Comparison of ENCODE assay signal across 15 cellular contexts in the genomic region with DNA sequence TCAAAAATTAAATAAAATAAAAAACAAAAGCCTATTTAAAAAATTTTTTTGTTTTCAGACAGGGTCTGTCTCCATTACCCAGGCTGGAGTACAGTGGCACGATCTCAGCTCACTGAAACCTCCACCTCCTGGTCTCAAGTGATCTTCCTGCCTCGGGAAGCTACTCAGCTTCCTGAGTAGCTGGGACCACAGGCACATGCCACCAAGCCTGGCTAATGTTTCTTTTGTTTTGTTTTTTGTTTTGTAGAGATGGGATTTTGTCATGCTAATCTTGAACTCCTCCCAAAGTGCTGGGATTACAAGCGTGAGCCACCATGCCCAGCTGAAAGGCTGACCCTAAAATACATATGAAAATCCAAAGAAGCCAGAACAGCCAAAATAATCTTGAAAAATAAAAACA. TPM values are rescaled to one million over a fixed set of nuclear protein-coding genes. Genes with fewer than 3 reads are reported as not detected.
DNase-seq lines count a peak whose midpoint lies in the region; ATAC-seq and TF ChIP-seq lines count a peak whose summit lies in the region.
"Had no signal": no experiment of that assay in that cellular context is flagged by ENCODE, and none has a peak within 500 bp of the region (broad histone marks: within the 10 kb centered on the region; RNA-seq: fewer than 3 reads in every experiment).

No MANE protein-coding gene starts in this region.

- H3K9ac ChIP-seq in NT2/D1 (ENCODE audit: insufficient read length, low read depth) = no peak overlapping the region

- no peaks in the 10 kb centered on the region for H3K9me2 ChIP-seq in GM23338 (ENCODE audit: insufficient read depth)

- H3K4me2 ChIP-seq in GM23338 = peak overlapping the region; percentile 14; the same call in 1 of the 2 replicates
- H3K4me2 ChIP-seq: A549 had no signal

- H3K36me3 Mint-ChIP-seq in GM23338 (ENCODE audit: low read depth) = peaks cover 25% of the 10 kb centered on the region

- H3K4me3 Mint-ChIP-seq in GM23338 = no peak overlapping the region
- H3K4me3 Mint-ChIP-seq: CD8-positive, alpha-beta memory T cell had no signal

- H3K27me3 ChIP-seq in GM23338 (ENCODE audit: insufficient read depth) = no peaks in the 10 kb centered on the region
- H3K27me3 ChIP-seq in NT2/D1 (ENCODE audit: insufficient read depth, insufficient read length) = no peaks in the 10 kb centered on the region

- peak; percentile 75 for ATAC-seq in GM23338
- ATAC-seq: A549, K562 had no signal

- H3K4me1 ChIP-seq in GM23338 (ENCODE audit: insufficient read depth) (peaks cover 17% of the 10 kb centered on the region), NT2/D1 (ENCODE audit: insufficient read depth, insufficient read length) (peaks cover 4% of the 10 kb centered on the region)
- H3K4me1 ChIP-seq: A549 had no signal

- H3K4me3 ChIP-seq in GM23338 (no peak overlapping the region), NT2/D1 (ENCODE audit: insufficient read length, low read depth) (no peak overlapping the region)
- H3K4me3 ChIP-seq: A549, K562 had no signal

- H3K27ac ChIP-seq in GM23338 (ENCODE audit: low read depth) = peak overlapping the region; percentile 89
- H3K27ac ChIP-seq: A549 had no signal

- H3K27me3 Mint-ChIP-seq in GM23338 (ENCODE audit: insufficient read depth, low read depth, poor library complexity) = peaks cover 16% of the 10 kb centered on the region
- H3K27me3 Mint-ChIP-seq: CD8-positive, alpha-beta memory T cell had no signal

- peaks cover 23% of the 10 kb centered on the region; the same call in 2 of the 3 replicates for H3K9me3 Mint-ChIP-seq in GM23338
- H3K9me3 Mint-ChIP-seq: CD8-positive, alpha-beta memory T cell had no signal

- no peaks in the 10 kb centered on the region for H3K79me2 ChIP-seq in GM23338 (replicated peaks; ENCODE audit: insufficient read depth)

- H3F3A ChIP-seq in GM23338 (replicated peaks; ENCODE audit: low read depth) = peaks cover 17% of the 10 kb centered on the region

- DNase-seq in GM23338 (ENCODE audit: low spot score) = peak; percentile 89
- peak; percentile 57 for DNase-seq in NT2/D1 (ENCODE audit: low read depth, low spot score)
- DNase-seq in iPS DF 19.7 (ENCODE audit: low read depth, low spot score) = peak; percentile 82
- peak; percentile 14 for DNase-seq in mesenteric fat pad (ENCODE audit: low spot score)
- no peak for DNase-seq in cortex of kidney (lab: John Stamatoyannopoulos, UW)
- DNase-seq in HuH-7.5 (ENCODE audit: low spot score) = no peak
- no peak for DNase-seq in NCI-H345 treated with DMSO at 0.1 percent for 48 hours (lab: John Stamatoyannopoulos, UW; ENCODE audit: unreplicated experiment)
- DNase-seq: C1 segment of cervical spinal cord; CD8-positive, alpha-beta memory T cell; NCI-H1105 treated with DMSO at 0.1 percent for 48 hours; NCI-H187; NCI-H2227 treated with DMSO at 0.1 percent for 48 hours; NCI-H526 had no signal

- no peak for TF ChIP-seq CTCF in GM23338 (conservative IDR thresholded peaks at IDR 0.05; ENCODE audit: low read depth in 2 of 2)

- peak overlapping the region; percentile 78 for H3K27ac Mint-ChIP-seq in GM23338
- H3K27ac Mint-ChIP-seq: CD8-positive, alpha-beta memory T cell had no signal

- H3K36me3 ChIP-seq in GM23338 (ENCODE audit: insufficient read depth) (no peaks in the 10 kb centered on the region), NT2/D1 (ENCODE audit: insufficient read depth, insufficient read length, low read length) (peaks cover 9% of the 10 kb centered on the region)

- H3K4me1 Mint-ChIP-seq in GM23338 = peaks cover 15% of the 10 kb centered on the region

- H4K20me1 ChIP-seq in GM23338 (replicated peaks; ENCODE audit: insufficient read depth) = 0 out of 2 replicates have a peak, but pooled peaks cover 1% of the 10 kb centered on the region

- no peak overlapping the region for H2AFZ ChIP-seq in GM23338

- no peaks in the 10 kb centered on the region for H3K9me3 ChIP-seq in NT2/D1 (ENCODE audit: insufficient read depth, low read length)
- H3K9me3 ChIP-seq: A549 had no signal

TF ChIP-seq in GM23338, 12 proteins besides CTCF, POLR2A, EP300 and RAD21:
- TF ChIP-seq EZH2phosphoT487 (IDR thresholded peaks at IDR 0.05; ENCODE audit: unreplicated experiment) = no peak
- 0 out of 2 replicates have a peak, but pooled peaks have one; percentile 29 for TF ChIP-seq POLR2AphosphoS5 (IDR thresholded peaks at IDR 0.05; ENCODE audit: low read depth)
- peak; percentile 86 for TF ChIP-seq NANOG (IDR thresholded peaks at IDR 0.05; ENCODE audit: borderline replicate concordance)
- TF ChIP-seq JUNB (IDR thresholded peaks at IDR 0.05; ENCODE audit: unreplicated experiment) = no peak
- TF ChIP-seq, protein P1, sequence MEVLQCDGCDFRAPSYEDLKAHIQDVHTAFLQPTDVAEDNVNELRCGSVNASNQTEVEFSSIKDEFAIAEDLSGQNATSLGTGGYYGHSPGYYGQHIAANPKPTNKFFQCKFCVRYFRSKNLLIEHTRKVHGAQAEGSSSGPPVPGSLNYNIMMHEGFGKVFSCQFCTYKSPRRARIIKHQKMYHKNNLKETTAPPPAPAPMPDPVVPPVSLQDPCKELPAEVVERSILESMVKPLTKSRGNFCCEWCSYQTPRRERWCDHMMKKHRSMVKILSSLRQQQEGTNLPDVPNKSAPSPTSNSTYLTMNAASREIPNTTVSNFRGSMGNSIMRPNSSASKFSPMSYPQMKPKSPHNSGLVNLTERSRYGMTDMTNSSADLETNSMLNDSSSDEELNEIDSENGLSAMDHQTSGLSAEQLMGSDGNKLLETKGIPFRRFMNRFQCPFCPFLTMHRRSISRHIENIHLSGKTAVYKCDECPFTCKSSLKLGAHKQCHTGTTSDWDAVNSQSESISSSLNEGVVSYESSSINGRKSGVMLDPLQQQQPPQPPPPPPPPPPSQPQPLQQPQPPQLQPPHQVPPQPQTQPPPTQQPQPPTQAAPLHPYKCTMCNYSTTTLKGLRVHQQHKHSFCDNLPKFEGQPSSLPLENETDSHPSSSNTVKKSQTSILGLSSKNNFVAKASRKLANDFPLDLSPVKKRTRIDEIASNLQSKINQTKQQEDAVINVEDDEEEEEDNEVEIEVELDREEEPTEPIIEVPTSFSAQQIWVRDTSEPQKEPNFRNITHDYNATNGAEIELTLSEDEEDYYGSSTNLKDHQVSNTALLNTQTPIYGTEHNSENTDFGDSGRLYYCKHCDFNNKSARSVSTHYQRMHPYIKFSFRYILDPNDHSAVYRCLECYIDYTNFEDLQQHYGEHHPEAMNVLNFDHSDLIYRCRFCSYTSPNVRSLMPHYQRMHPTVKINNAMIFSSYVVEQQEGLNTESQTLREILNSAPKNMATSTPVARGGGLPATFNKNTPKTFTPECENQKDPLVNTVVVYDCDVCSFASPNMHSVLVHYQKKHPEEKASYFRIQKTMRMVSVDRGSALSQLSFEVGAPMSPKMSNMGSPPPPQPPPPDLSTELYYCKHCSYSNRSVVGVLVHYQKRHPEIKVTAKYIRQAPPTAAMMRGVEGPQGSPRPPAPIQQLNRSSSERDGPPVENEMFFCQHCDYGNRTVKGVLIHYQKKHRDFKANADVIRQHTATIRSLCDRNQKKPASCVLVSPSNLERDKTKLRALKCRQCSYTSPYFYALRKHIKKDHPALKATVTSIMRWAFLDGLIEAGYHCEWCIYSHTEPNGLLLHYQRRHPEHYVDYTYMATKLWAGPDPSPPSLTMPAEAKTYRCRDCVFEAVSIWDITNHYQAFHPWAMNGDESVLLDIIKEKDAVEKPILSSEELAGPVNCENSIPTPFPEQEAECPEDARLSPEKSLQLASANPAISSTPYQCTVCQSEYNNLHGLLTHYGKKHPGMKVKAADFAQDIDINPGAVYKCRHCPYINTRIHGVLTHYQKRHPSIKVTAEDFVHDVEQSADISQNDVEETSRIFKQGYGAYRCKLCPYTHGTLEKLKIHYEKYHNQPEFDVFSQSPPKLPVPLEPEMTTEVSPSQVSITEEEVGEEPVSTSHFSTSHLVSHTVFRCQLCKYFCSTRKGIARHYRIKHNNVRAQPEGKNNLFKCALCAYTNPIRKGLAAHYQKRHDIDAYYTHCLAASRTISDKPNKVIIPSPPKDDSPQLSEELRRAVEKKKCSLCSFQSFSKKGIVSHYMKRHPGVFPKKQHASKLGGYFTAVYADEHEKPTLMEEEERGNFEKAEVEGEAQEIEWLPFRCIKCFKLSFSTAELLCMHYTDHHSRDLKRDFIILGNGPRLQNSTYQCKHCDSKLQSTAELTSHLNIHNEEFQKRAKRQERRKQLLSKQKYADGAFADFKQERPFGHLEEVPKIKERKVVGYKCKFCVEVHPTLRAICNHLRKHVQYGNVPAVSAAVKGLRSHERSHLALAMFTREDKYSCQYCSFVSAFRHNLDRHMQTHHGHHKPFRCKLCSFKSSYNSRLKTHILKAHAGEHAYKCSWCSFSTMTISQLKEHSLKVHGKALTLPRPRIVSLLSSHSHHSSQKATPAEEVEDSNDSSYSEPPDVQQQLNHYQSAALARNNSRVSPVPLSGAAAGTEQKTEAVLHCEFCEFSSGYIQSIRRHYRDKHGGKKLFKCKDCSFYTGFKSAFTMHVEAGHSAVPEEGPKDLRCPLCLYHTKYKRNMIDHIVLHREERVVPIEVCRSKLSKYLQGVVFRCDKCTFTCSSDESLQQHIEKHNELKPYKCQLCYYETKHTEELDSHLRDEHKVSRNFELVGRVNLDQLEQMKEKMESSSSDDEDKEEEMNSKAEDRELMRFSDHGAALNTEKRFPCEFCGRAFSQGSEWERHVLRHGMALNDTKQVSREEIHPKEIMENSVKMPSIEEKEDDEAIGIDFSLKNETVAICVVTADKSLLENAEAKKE (CRISPR knock-in tag; IDR thresholded peaks at IDR 0.05) = peak; percentile 92

RNA-seq across cellular contexts. Expression of a gene that starts 20.4 kb away (rescaled TPM):
- total RNA-seq in GM23338 (2014; rRNA removed; shearing (Covaris generic)) = 23.4 and 27.1 TPM in 2 replicates
- polyA plus RNA-seq in GM23338 (2016; fragmentation: Nextera tagmentation; extraction: Ambion mirVana) = 12.7 and 13.9 TPM in 2 replicates
- total RNA-seq in mesenteric fat pad = 18.8 TPM

RNA-seq across cellular contexts. Expression of a gene that starts 56.1 kb away (rescaled TPM):
- 1.5 and 1.6 TPM in 2 replicates for total RNA-seq in GM23338 (2014; rRNA removed; shearing (Covaris generic))
- polyA plus RNA-seq in GM23338 (2016; fragmentation: Nextera tagmentation; extraction: Ambion mirVana) = 0.70 TPM in 1 of 2 replicates, not detected in the other
- 2.9 TPM for total RNA-seq in mesenteric fat pad
- total RNA-seq: K562 had no signal
- polyA plus RNA-seq: A549, K562 had no signal

Comparison
In these comparisons a context has a peak if more than half of its experiments do, and no peak if none do; other contexts are left out.
1. DNase-seq: peak in GM23338 (single experiment), NT2/D1 (single experiment), iPS DF 19.7 (single experiment) and mesenteric fat pad (single experiment); none in cortex of kidney (single experiment), HuH-7.5 (single experiment) and NCI-H345 treated with DMSO at 0.1 percent for 48 hours (single experiment).